ENCODE assay signal across 13 cellular contexts in the genomic region with DNA sequence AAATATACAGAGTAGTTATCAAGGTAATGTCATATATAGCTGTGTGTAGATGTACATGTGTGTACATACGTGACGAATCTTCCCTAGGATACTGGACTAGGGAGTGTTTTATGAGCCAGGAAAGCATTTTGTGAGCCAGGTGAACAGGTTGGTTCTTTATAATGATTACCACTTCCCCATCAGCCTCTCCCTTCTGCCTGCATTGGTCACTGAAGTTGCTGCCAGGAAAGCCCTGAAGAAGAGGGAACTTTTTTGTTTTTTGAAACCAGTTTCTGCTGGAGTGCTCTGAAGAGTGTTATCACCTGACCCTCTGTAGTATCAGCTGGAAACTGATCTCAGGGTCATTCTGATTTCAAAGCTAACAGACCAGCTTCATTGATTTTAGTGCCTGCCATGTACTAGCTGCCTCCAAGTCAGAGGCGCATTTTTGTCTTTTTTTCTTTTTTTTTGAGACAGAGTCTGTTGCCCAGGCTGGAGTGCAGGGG. TPM values are rescaled to one million over a fixed set of nuclear protein-coding genes. Genes with fewer than 3 reads are reported as not detected.
A peak's percentile ranks its signal among the peaks of the same experiment; 100 is the strongest.
DNase-seq lines count a peak whose midpoint lies in the region; ATAC-seq, FAIRE-seq and TF ChIP-seq lines count a peak whose summit lies in the region.
"Had no signal": no experiment of that assay in that cellular context is flagged by ENCODE, and none has a peak within 500 bp of the region (broad histone marks: within the 10 kb centered on the region; RNA-seq: fewer than 3 reads in every experiment).

No MANE protein-coding gene starts in this region.

- H3K27ac Mint-ChIP-seq in H9, result peak overlapping the region; percentile 82 to 98 (median 95); a peak in 6 of 7 replicates
- H3K27ac Mint-ChIP-seq: activated CD4-positive, alpha-beta memory T cell treated with anti-CD3 and anti-CD28 coated beads for 36 hours; activated naive CD4-positive, alpha-beta T cell treated with anti-CD3 and anti-CD28 coated beads for 36 hours had no signal

- H3K27ac ChIP-seq in H9 (ENCODE audit: insufficient read length, low read depth, low read length), result no peak overlapping the region
- H3K27ac ChIP-seq in RWPE2 (ENCODE audit: poor library complexity, severe bottlenecking), result peak overlapping the region; percentile 24
- peak overlapping the region; percentile 70 for H3K27ac ChIP-seq in foreskin keratinocyte
- H3K27ac ChIP-seq in rectal smooth muscle tissue (ENCODE audit: low read depth, low read length), result peak overlapping the region; percentile 66
- H3K27ac ChIP-seq: uterus had no signal

- no peak overlapping the region for H4K8ac ChIP-seq in H9 (replicated peaks; ENCODE audit: insufficient read length, low read depth, low read length)

- peaks cover 29 to 60% (median 55%) of the 10 kb centered on the region in 3 experiments for H3K36me3 Mint-ChIP-seq in H9 (ENCODE audit: insufficient read depth in 1 of 3, low read depth in 3 of 3)
- peaks cover 5% of the 10 kb centered on the region for H3K36me3 Mint-ChIP-seq in activated T-cell treated with anti-CD3 and anti-CD28 coated beads, Interleukin-2, amount 50 U/mL, for 4 hours (ENCODE audit: insufficient read depth)

- no peak overlapping the region for H4K91ac ChIP-seq in H9 (ENCODE audit: insufficient read length, low read depth, low read length)

- no peak for FAIRE-seq in HTR-8/SVneo (lab: Jason Lieb, UNC)

- H3K27me3 ChIP-seq in H9 (ENCODE audit: insufficient read depth, low read length) (no peaks in the 10 kb centered on the region), RWPE2 (ENCODE audit: insufficient read depth, poor library complexity, severe bottlenecking) (no peaks in the 10 kb centered on the region), foreskin keratinocyte (no peaks in the 10 kb centered on the region), rectal smooth muscle tissue (ENCODE audit: control insufficient read depth, insufficient read depth, low read length) (no peaks in the 10 kb centered on the region)
- H3K27me3 ChIP-seq: uterus had no signal

- H3K4me1 ChIP-seq in H9 (ENCODE audit: insufficient read depth, low read length) (no peaks in the 10 kb centered on the region), RWPE2 (ENCODE audit: insufficient read depth, poor library complexity, severe bottlenecking) (peaks cover 9% of the 10 kb centered on the region), foreskin keratinocyte (peaks cover 7% of the 10 kb centered on the region), rectal smooth muscle tissue (ENCODE audit: control insufficient read depth, insufficient read depth, low read length) (peaks cover 7% of the 10 kb centered on the region)
- H3K4me1 ChIP-seq: uterus had no signal

- H3K79me1 ChIP-seq in H9 (ENCODE audit: insufficient read depth, low read depth, low read length, poor library complexity, severe bottlenecking), result no peaks in the 10 kb centered on the region

- H3K4me3 Mint-ChIP-seq in H9, result 0 out of 5 replicates have a peak overlapping the region, but pooled peaks of 1 of the 2 experiments have one; percentile 16
- H3K4me3 Mint-ChIP-seq in activated T-cell treated with anti-CD3 and anti-CD28 coated beads, Interleukin-2, amount 50 U/mL, for 4 hours, result no peak overlapping the region
- H3K4me3 Mint-ChIP-seq: activated CD4-positive, alpha-beta memory T cell treated with anti-CD3 and anti-CD28 coated beads for 36 hours; activated naive CD4-positive, alpha-beta T cell treated with anti-CD3 and anti-CD28 coated beads for 36 hours had no signal

- H3K36me3 ChIP-seq in RWPE2 (ENCODE audit: low read depth) (peaks cover 48% of the 10 kb centered on the region), rectal smooth muscle tissue (ENCODE audit: control insufficient read depth, insufficient read depth, low read length) (peaks cover 12% of the 10 kb centered on the region)
- H3K36me3 ChIP-seq: uterus had no signal

- no peak overlapping the region for H3K56ac ChIP-seq in H9 (ENCODE audit: insufficient read length, low read depth, low read length)

- H3K23ac ChIP-seq in H9 (ENCODE audit: insufficient read length, low read depth, low read length), result no peak overlapping the region

- no peak overlapping the region for H3K9ac ChIP-seq in H9 (ENCODE audit: extremely low read depth, insufficient read length, low read length)
- no peak overlapping the region for H3K9ac ChIP-seq in rectal smooth muscle tissue (ENCODE audit: low read length)

- no peak overlapping the region for H4K5ac ChIP-seq in H9 (ENCODE audit: insufficient read length, low read depth, low read length)

- ATAC-seq in RWPE2 (ENCODE audit: low read depth) (no peak), foreskin keratinocyte (no peak)
- ATAC-seq in activated T-cell treated with anti-CD3 and anti-CD28 coated beads, Interleukin-2, amount 50 U/mL, for 4 hours, result no peak

- no peak overlapping the region for H2BK20ac ChIP-seq in H9 (ENCODE audit: low read depth, low read length, poor library complexity, severe bottlenecking)

- no peaks in the 10 kb centered on the region for H3K9me3 Mint-ChIP-seq in H9
- no peaks in the 10 kb centered on the region for H3K9me3 Mint-ChIP-seq in activated T-cell treated with anti-CD3 and anti-CD28 coated beads, Interleukin-2, amount 50 U/mL, for 4 hours
- H3K9me3 Mint-ChIP-seq: activated CD4-positive, alpha-beta memory T cell treated with anti-CD3 and anti-CD28 coated beads for 36 hours; activated naive CD4-positive, alpha-beta T cell treated with anti-CD3 and anti-CD28 coated beads for 36 hours had no signal

- no peak overlapping the region for H3K4me3 ChIP-seq in RWPE2 (ENCODE audit: severe bottlenecking)
- H3K4me3 ChIP-seq in rectal smooth muscle tissue (ENCODE audit: low read length), result no peak overlapping the region
- H3K4me3 ChIP-seq: uterus had no signal

- H3K79me2 ChIP-seq in H9 (ENCODE audit: insufficient read depth, low read length), result no peaks in the 10 kb centered on the region

- H2BK12ac ChIP-seq in H9 (ENCODE audit: insufficient read length, low read depth, low read length), result peak overlapping the region; percentile 60

- no peak overlapping the region for H2AFZ ChIP-seq in H9 (ENCODE audit: low read length)

- no CpG with 5 or more reads among the region's 3 CpGs for WGBS in H9 (ENCODE audit: extremely low coverage, insufficient read length, low lambda C conversion rate)

- H3K4me1 Mint-ChIP-seq in H9, result peaks cover 25% of the 10 kb centered on the region in 2 experiments
- peaks cover 17% of the 10 kb centered on the region for H3K4me1 Mint-ChIP-seq in activated T-cell treated with anti-CD3 and anti-CD28 coated beads, Interleukin-2, amount 50 U/mL, for 4 hours (ENCODE audit: low read depth)

- H3K23me2 ChIP-seq in H9 (ENCODE audit: insufficient read length, low read depth, low read length, poor library complexity, severe bottlenecking), result no peaks in the 10 kb centered on the region

- no peaks in the 10 kb centered on the region for H4K20me1 ChIP-seq in H9 (ENCODE audit: control insufficient read depth, insufficient read depth, insufficient read length)

- no peak overlapping the region for H2BK5ac ChIP-seq in H9 (ENCODE audit: insufficient read length, low read length)

- H3K4ac ChIP-seq in H9 (ENCODE audit: low read depth, low read length), result no peak overlapping the region; the same call in 1 of the 2 replicates

- no peak overlapping the region for H2BK15ac ChIP-seq in H9 (ENCODE audit: low read depth, low read length)

- H3K27me3 Mint-ChIP-seq in H9 (ENCODE audit: low read depth), result peaks cover 2% of the 10 kb centered on the region; the same call in 1 of the 2 replicates
- no peaks in the 10 kb centered on the region for H3K27me3 Mint-ChIP-seq in activated T-cell treated with anti-CD3 and anti-CD28 coated beads, Interleukin-2, amount 50 U/mL, for 4 hours (ENCODE audit: low read depth)
- H3K27me3 Mint-ChIP-seq: activated CD4-positive, alpha-beta memory T cell treated with anti-CD3 and anti-CD28 coated beads for 36 hours had no signal

- no peak overlapping the region for H3K4me2 ChIP-seq in H9 (ENCODE audit: insufficient read depth, insufficient read length, low read length)

- H3K9me3 ChIP-seq in H9 (ENCODE audit: control insufficient read depth, low read depth, low read length), result no peaks in the 10 kb centered on the region
- no peaks in the 10 kb centered on the region for H3K9me3 ChIP-seq in RWPE2 (ENCODE audit: severe bottlenecking)
- H3K9me3 ChIP-seq: uterus had no signal

- H2BK120ac ChIP-seq in H9 (ENCODE audit: low read depth, low read length, poor library complexity, severe bottlenecking), result no peak overlapping the region

- no peak overlapping the region for H2AK5ac ChIP-seq in H9 (ENCODE audit: insufficient read length, low read length)

- TF ChIP-seq CTCF in H9 (conservative IDR thresholded peaks at IDR 0.05) (no peak), RWPE2 (IDR thresholded peaks at IDR 0.05; ENCODE audit: poor library complexity, severe bottlenecking) (no peak), foreskin keratinocyte (conservative IDR thresholded peaks at IDR 0.05) (no peak)

- H3K18ac ChIP-seq in H9 (ENCODE audit: insufficient read length, low read depth, low read length), result peak overlapping the region; percentile 12

- no peak for DNase-seq in H9
- DNase-seq in RWPE2 (ENCODE audit: low spot score), result no peak
- DNase-seq in foreskin keratinocyte, result no peak
- DNase-seq in NCI-H446 treated with DMSO at 0.1 percent for 48 hours (lab: John Stamatoyannopoulos, UW), result no peak
- DNase-seq in HTR-8/SVneo (ENCODE audit: insufficient read length, low spot score), result no peak
- no peak for DNase-seq in activated T-cell treated with anti-CD3 and anti-CD28 coated beads, Interleukin-2, amount 50 U/mL, for 4 hours
- no peak for DNase-seq in T-helper 2 cell
- DNase-seq: activated CD4-positive, alpha-beta memory T cell treated with anti-CD3 and anti-CD28 coated beads for 36 hours; activated naive CD4-positive, alpha-beta T cell treated with anti-CD3 and anti-CD28 coated beads for 36 hours; MV-4-11; NCI-H774; uterus had no signal

- peak overlapping the region; percentile 21 for H3T11ph ChIP-seq in H9 (ENCODE audit: low read length)

- H3K14ac ChIP-seq in H9 (ENCODE audit: insufficient read depth, low read length), result no peak overlapping the region

RNA-seq across cellular contexts. Expression of a gene that starts 14.2 kb away (rescaled TPM):
- total RNA-seq in H9 (2021) (22.4 and 22.9 TPM in 2 replicates), foreskin keratinocyte (94.1 and 94.8 TPM in 2 replicates)
- 76.9 and 79.1 TPM in 2 replicates for polyA plus RNA-seq in foreskin keratinocyte
- under 1 TPM; 0.21 to 0.30 (median 0.28) TPM for total RNA-seq in activated T-cell treated with anti-CD3 and anti-CD28 coated beads, Interleukin-2, amount 50 U/mL, for 4 hours
- total RNA-seq: activated CD4-positive, alpha-beta memory T cell treated with anti-CD3 and anti-CD28 coated beads for 36 hours; activated naive CD4-positive, alpha-beta T cell treated with anti-CD3 and anti-CD28 coated beads for 36 hours had no signal

Comparison
In these comparisons a context has a peak if more than half of its experiments do, and no peak if none do; other contexts are left out.
1. RNA of a gene that starts 14.2 kb away (total RNA-seq): 94.1 to 94.8 TPM in foreskin keratinocyte and 22.4 to 22.9 TPM in H9; 0.21 to 0.30 TPM in activated T-cell treated with anti-CD3 and anti-CD28 coated beads, Interleukin-2, amount 50 U/mL, for 4 hours; every median in the first group is over 10 times any median in the second.